24 cellular contexts compared by ENCODE assay signal in the genomic region with DNA sequence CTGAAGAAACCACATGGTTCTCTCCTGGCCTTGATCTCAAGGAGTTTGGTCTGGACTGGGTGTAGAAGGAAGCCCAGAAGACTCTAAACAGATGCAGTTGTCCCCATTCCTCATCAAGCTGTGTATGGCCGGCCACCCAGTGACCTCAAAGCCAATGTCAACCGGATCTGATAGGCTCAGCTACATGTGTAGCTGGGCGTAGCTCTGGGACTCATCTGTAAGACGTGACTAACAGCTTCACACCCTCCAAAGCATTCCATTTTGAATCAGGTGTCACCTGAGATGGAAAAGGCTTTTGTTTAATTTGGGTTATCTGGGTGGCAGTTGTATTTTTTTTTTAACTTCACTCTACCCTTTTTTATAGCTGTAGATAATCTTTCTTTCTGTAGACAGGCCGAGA.
"Had no signal": no experiment of that assay in that cellular context is flagged by ENCODE, and none has a peak within 500 bp of the region (broad histone marks: within the 10 kb centered on the region; RNA-seq: fewer than 3 reads in every experiment).

No MANE protein-coding gene starts in this region.

- H3K9me3 ChIP-seq: ascending aorta had no signal

- H3K27ac ChIP-seq: ascending aorta had no signal

- H3K4me1 ChIP-seq: ascending aorta had no signal

- DNase-seq: activated CD4-positive, alpha-beta T cell treated with anti-CD3 and anti-CD28 coated beads, Interleukin-2, amount 10 ng/mL, durations not matched to agents 24 days and 14 days; activated CD4-positive, alpha-beta T cell treated with anti-CD3 and anti-CD28 coated beads, Interleukin-2, amount 50 U/mL, for 4 hours; activated CD8-positive, alpha-beta T cell treated with anti-CD3 and anti-CD28 coated beads for 36 hours; activated gamma-delta T cell; activated naive CD4-positive, alpha-beta T cell treated with Interleukin-2 at 50 U/mL for 16 hours; activated naive CD8-positive, alpha-beta T cell treated with anti-CD3 and anti-CD28 coated beads, Interleukin-2, amount 10 ng/mL, durations not matched to agents 7 days and 5 days; activated T-cell treated with anti-CD3 and anti-CD28 coated beads, Interleukin-2, amount 50 U/mL, for 1 hour; amygdala; KG1; MM.1S; MV-4-11; NCI-H1092; NCI-H1436 treated with DMSO at 0.1 percent for 48 hours; NCI-H1694 treated with DMSO at 0.1 percent for 48 hours; NCI-H2029; NCI-H345; NCI-H524 treated with DMSO at 0.1 percent for 48 hours; NK-92 treated with Interleukin-12 subunit alpha and Interleukin-12 subunit beta, amount 100 ng/mL, for 24 hours; Right ventricle myocardium superior; SW 1271; T-helper 1 cell; T-helper 2 cell; T1000 had no signal

- H3K4me3 ChIP-seq: ascending aorta had no signal

- H3K36me3 ChIP-seq: ascending aorta had no signal

- H3K27me3 ChIP-seq: ascending aorta had no signal

- ATAC-seq: activated CD8-positive, alpha-beta T cell treated with anti-CD3 and anti-CD28 coated beads for 36 hours had no signal
